In the genomic region with DNA sequence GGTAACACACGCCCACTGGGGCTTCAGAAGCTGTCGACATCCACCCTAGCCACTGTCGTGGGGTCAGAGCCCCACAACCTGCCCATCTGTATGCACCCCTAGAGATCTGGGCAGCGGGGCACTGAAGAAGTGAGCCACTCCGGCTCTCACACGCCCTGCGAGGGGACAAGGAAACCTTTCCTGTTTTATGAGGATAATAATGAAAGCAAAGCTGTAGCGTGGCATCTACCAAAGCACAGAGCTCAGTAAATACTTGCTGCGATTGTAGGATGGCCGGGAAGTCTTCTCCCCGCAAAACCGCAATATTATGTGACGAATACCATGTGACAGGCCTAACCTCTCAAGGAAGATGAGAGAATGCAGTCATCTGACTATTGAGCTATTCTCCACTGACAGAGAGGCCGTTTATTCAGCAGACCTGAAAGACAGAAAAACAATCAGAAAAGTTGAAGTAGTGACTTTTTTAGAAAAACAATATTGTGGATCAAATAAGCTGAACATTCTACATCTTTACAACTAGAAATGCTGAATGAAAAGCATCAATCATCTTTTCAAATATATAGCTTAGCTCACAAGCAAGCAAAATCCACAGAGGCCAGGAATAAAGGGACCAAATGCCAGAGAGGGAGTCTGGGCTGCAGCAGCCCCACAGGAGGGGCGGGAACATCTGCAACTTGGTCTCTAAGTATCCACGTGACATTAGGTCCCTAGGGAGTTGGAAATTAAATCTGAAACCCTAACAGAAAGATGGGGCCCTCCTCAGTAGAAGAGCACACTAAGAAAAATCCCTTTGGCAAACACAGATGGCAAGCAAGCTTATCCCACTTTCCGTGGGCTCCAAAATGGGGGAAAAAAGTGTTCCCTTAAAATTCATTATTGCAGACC, we compare ENCODE assay signal across 1 cellular context.
TF ChIP-seq lines count a peak whose summit lies in the region.

No MANE protein-coding gene starts in this region.

TF ChIP-seq in HEK293, 187 proteins besides CTCF, POLR2A, EP300 and RAD21 (continued from another document):
- TF ChIP-seq, protein P1, sequence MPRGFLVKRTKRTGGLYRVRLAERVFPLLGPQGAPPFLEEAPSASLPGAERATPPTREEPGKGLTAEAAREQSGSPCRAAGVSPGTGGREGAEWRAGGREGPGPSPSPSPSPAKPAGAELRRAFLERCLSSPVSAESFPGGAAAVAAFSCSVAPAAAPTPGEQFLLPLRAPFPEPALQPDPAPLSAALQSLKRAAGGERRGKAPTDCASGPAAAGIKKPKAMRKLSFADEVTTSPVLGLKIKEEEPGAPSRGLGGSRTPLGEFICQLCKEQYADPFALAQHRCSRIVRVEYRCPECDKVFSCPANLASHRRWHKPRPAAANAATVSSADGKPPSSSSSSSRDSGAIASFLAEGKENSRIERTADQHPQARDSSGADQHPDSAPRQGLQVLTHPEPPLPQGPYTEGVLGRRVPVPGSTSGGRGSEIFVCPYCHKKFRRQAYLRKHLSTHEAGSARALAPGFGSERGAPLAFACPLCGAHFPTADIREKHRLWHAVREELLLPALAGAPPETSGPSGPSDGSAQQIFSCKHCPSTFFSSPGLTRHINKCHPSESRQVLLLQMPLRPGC (tag by site-specific recombination; IDR thresholded peaks at IDR 0.05): no peak
